11 cellular contexts compared by ENCODE assay signal in genomic region chr10:70967591-70968588, GRCh38.
DNase-seq lines count a peak whose midpoint lies in the region; ATAC-seq, FAIRE-seq and TF ChIP-seq lines count a peak whose summit lies in the region.
"Had no signal": no experiment of that assay in that cellular context is flagged by ENCODE, and none has a peak within 500 bp of the region (broad histone marks: within the 10 kb centered on the region; RNA-seq: fewer than 3 reads in every experiment).

No MANE protein-coding gene starts in this region.

- no peak for TF ChIP-seq CTCF in fibroblast of mammary gland (conservative IDR thresholded peaks at IDR 0.05; ENCODE audit: control insufficient read depth, insufficient read depth, low read depth, low read length)
- TF ChIP-seq CTCF in HepG2 (CRISPR knock-in tag; IDR thresholded peaks at IDR 0.05), result no peak
- no peak for TF ChIP-seq CTCF in natural killer cell (IDR thresholded peaks at IDR 0.05)

- CTCF ChIA-PET in HepG2 (lab: Yijun Ruan, JAX; ENCODE audit: low intra/inter-chr PET ratio, low total read pairs), result no interaction called here

- H3K27me3 ChIP-seq in HepG2 (ENCODE audit: control insufficient read depth in 1 of 2, insufficient read depth in 2 of 2, low read length in 2 of 2), result peaks cover 5 to 20% of the 10 kb centered on the region in 2 experiments; a peak in 3 of 5 replicates

- FAIRE-seq in HepG2 (lab: Jason Lieb, UNC), result no peak

- H2AFZ ChIP-seq in HepG2 (ENCODE audit: low read length), result no peak overlapping the region

- peaks cover 10% of the 10 kb centered on the region; the same call in 1 of the 2 replicates for H3K9me3 ChIP-seq in HepG2 (ENCODE audit: low read length)

- no peak overlapping the region for H3K27ac ChIP-seq in HepG2 (ENCODE audit: extremely low read length, insufficient read depth, low read length)
- H3K27ac ChIP-seq: upper lobe of right lung had no signal

- H3K4me3 Mint-ChIP-seq in natural killer cell, result no peak overlapping the region
- H3K4me3 Mint-ChIP-seq: CD8-positive, alpha-beta T cell had no signal

- H3K4me2 ChIP-seq in HepG2 (ENCODE audit: low read depth, low read length), result no peak overlapping the region

- no peaks in the 10 kb centered on the region for H3K4me1 Mint-ChIP-seq in natural killer cell

- H3K27me3 Mint-ChIP-seq in natural killer cell (ENCODE audit: low read depth in 2 of 2), result peaks cover 18 to 32% of the 10 kb centered on the region in 2 donors

- ATAC-seq in GM21529 (IDR thresholded peaks at IDR 0.05; ENCODE audit: unreplicated experiment) (peak; percentile 70), HepG2 (no peak), natural killer cell (no peak)
- ATAC-seq: CD8-positive, alpha-beta T cell; upper lobe of right lung had no signal

- no peaks in the 10 kb centered on the region for H3K36me3 ChIP-seq in HepG2 (replicated peaks in 1 of 2; ENCODE audit: control insufficient read depth in 1 of 2, insufficient read depth in 2 of 2, low read length in 2 of 2)
- H3K36me3 ChIP-seq: upper lobe of right lung had no signal

- TF ChIP-seq EP300 in HepG2 (IDR thresholded peaks at IDR 0.05; ENCODE audit: low read depth in 2 of 2, low read length in 2 of 2) (no peak), HepG2 (CRISPR knock-in tag; IDR thresholded peaks at IDR 0.05; ENCODE audit: borderline replicate concordance) (no peak)

- H4K20me1 ChIP-seq in HepG2 (ENCODE audit: insufficient read depth, low read length), result no peaks in the 10 kb centered on the region

- H3K79me2 ChIP-seq in HepG2 (ENCODE audit: insufficient read depth, low read length), result no peaks in the 10 kb centered on the region

- TF ChIP-seq POLR2A in HepG2 (IDR thresholded peaks at IDR 0.05; ENCODE audit: insufficient read depth in 1 of 2, low read depth in 2 of 2, low read length in 2 of 2), result no peak

- no peaks in the 10 kb centered on the region for H3K4me1 ChIP-seq in HepG2 (ENCODE audit: insufficient read depth, low read length)
- H3K4me1 ChIP-seq: upper lobe of right lung had no signal

- no peak overlapping the region for H3K9ac ChIP-seq in HepG2 (ENCODE audit: insufficient read depth, low read depth, low read length)

- 25% methylated on average over 6 of the region's 15 CpGs for WGBS in HepG2 (ENCODE audit: low lambda C conversion rate)

- no peaks in the 10 kb centered on the region for H3K9me3 Mint-ChIP-seq in natural killer cell

- POLR2A ChIA-PET in HepG2 (lab: Yijun Ruan, JAX), result no interaction called here

- in situ Hi-C loops in HepG2 (cut with HindIII; ENCODE audit: extremely low pct_ligation_motif_present, low pct_unique_long_range_greater_than_20kb), result no loop called here

- peaks cover 11% of the 10 kb centered on the region for H3K36me3 Mint-ChIP-seq in natural killer cell
- H3K36me3 Mint-ChIP-seq: CD8-positive, alpha-beta T cell had no signal

- TF ChIP-seq RAD21 in HepG2 (CRISPR knock-in tag; IDR thresholded peaks at IDR 0.05), result no peak

- DNase-seq in ELF-1 (ENCODE audit: low read depth, low spot score) (peak; percentile 57), MV-4-11 (lab: John Stamatoyannopoulos, UW) (peak; percentile 9), fibroblast of mammary gland (ENCODE audit: low read depth) (peak; percentile 21), HepG2 (ENCODE audit: low spot score) (no peak), natural killer cell (no peak), NOMO-1 treated with dmso at 0.1 percent for 144 hours (lab: John Stamatoyannopoulos, UW; ENCODE audit: unreplicated experiment) (no peak)
- DNase-seq in activated T-cell treated with anti-CD3 and anti-CD28 coated beads, Interleukin-2, amount 50 U/mL, for 48 hours, result no peak
- DNase-seq: activated CD4-positive, CD25-positive, alpha-beta regulatory T cell; CD8-positive, alpha-beta T cell; upper lobe of right lung had no signal

- H3K4me3 ChIP-seq in fibroblast of mammary gland (ENCODE audit: control insufficient read depth, low read depth, low read length) (no peak overlapping the region), HepG2 (replicated peaks in 1 of 3; ENCODE audit: insufficient read depth in 1 of 3, low read depth in 2 of 3, low read length in 3 of 3) (no peak overlapping the region)
- H3K4me3 ChIP-seq: upper lobe of right lung had no signal

- intact Hi-C loops in HepG2 (cut with micrococcal nuclease; ENCODE audit: unreplicated experiment), result no loop called here
- intact Hi-C loops in natural killer cell (cut with micrococcal nuclease), result no loop called here

- no peak overlapping the region for H3K27ac Mint-ChIP-seq in natural killer cell
- H3K27ac Mint-ChIP-seq: CD8-positive, alpha-beta T cell had no signal

- no TSS peak for BruUV-seq in HepG2 (replicated peaks; lab: Mats Ljungman, UMichigan)

TF ChIP-seq in HepG2, 621 proteins besides CTCF, POLR2A, EP300 and RAD21:
- TF ChIP-seq CSRNP2 (CRISPR knock-in tag; conservative IDR thresholded peaks at IDR 0.05; ENCODE audit: low read depth), result no peak
- no peak for TF ChIP-seq SMAD1 (CRISPR knock-in tag; IDR thresholded peaks at IDR 0.05; ENCODE audit: borderline replicate concordance, low read depth)
- TF ChIP-seq ZMYM4 (CRISPR knock-in tag; IDR thresholded peaks at IDR 0.05), result no peak
- TF ChIP-seq, protein P1, sequence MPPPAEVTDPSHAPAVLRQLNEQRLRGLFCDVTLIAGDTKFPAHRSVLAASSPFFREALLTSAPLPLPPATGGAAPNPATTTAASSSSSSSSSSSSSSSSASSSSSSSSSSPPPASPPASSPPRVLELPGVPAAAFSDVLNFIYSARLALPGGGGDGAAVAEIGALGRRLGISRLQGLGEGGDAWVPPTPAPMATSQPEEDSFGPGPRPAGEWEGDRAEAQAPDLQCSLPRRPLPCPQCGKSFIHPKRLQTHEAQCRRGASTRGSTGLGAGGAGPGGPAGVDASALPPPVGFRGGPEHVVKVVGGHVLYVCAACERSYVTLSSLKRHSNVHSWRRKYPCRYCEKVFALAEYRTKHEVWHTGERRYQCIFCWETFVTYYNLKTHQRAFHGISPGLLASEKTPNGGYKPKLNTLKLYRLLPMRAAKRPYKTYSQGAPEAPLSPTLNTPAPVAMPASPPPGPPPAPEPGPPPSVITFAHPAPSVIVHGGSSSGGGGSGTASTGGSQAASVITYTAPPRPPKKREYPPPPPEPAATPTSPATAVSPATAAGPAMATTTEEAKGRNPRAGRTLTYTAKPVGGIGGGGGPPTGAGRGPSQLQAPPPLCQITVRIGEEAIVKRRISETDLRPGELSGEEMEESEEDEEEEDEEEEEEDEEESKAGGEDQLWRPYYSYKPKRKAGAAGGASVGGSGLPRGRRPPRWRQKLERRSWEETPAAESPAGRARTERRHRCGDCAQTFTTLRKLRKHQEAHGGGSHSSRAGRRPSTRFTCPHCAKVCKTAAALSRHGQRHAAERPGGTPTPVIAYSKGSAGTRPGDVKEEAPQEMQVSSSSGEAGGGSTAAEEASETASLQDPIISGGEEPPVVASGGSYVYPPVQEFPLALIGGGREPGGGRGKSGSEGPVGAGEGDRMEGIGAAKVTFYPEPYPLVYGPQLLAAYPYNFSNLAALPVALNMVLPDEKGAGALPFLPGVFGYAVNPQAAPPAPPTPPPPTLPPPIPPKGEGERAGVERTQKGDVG (CRISPR knock-in tag; IDR thresholded peaks at IDR 0.05; ENCODE audit: borderline replicate concordance), result no peak
- no peak for TF ChIP-seq TEAD2 (CRISPR knock-in tag; IDR thresholded peaks at IDR 0.05)

Comparison
In these comparisons a context has a peak if more than half of its experiments do, and no peak if none do; other contexts are left out.
1. DNase-seq: peak in ELF-1 (single experiment), MV-4-11 (single experiment) and fibroblast of mammary gland (single experiment); none in HepG2 (single experiment), natural killer cell (single experiment), NOMO-1 treated with dmso at 0.1 percent for 144 hours (single experiment) and activated T-cell treated with anti-CD3 and anti-CD28 coated beads, Interleukin-2, amount 50 U/mL, for 48 hours (0 of 2).